Comparison of ENCODE assay signal across 8 cellular contexts in genomic region chr3:52339612-52340011, GRCh38. TPM values are rescaled to one million over a fixed set of nuclear protein-coding genes. Genes with fewer than 3 reads are reported as not detected.
DNase-seq lines count a peak whose midpoint lies in the region; ATAC-seq, FAIRE-seq and TF ChIP-seq lines count a peak whose summit lies in the region.

No MANE protein-coding gene starts in this region.

- DNase-seq in CD1c-positive myeloid dendritic cell (ENCODE audit: extremely low spot score) (peak; percentile 82), NCI-H510A (lab: John Stamatoyannopoulos, UW) (peak; percentile 14), epithelial cell of esophagus (ENCODE audit: low read depth) (peak; percentile 87), mucosa of gallbladder (ENCODE audit: low spot score) (peak; percentile 60), urothelium cell line (ENCODE audit: low spot score) (peak; percentile 42)
- DNase-seq in activated CD4-positive, alpha-beta T cell treated with anti-CD3 and anti-CD28 coated beads for 48 hours, result peak; percentile 42

- POLR2A ChIA-PET in HEK293 (lab: Yijun Ruan, JAX), result no interaction called here

- no peak for ATAC-seq in GM19035 (IDR thresholded peaks at IDR 0.05; ENCODE audit: unreplicated experiment)

- no peak overlapping the region for H3K4me3 ChIP-seq in HEK293 (ENCODE audit: low read depth, low read length)
- no peak overlapping the region for H3K4me3 ChIP-seq in epithelial cell of esophagus (ENCODE audit: low read length)

- CTCF ChIA-PET in HEK293 (lab: Yijun Ruan, JAX), result interaction anchor here (0.6 to 4.8 kb wide), 49 partner anchors 8 to 1043 kb away, joined by 3 to 95 read pairs (median 4); partner anchors contain the start of genes PARP3, SEMA3G, TLR9 and TWF2

- no peak overlapping the region for H3K27ac ChIP-seq in HEK293 (ENCODE audit: extremely low read depth, low read depth, low read length)

- TF ChIP-seq CTCF in HEK293 (tag by site-specific recombination; IDR thresholded peaks at IDR 0.05) (peak; percentile 69; the same call in 1 of the 2 replicates), epithelial cell of esophagus (IDR thresholded peaks at IDR 0.05; ENCODE audit: insufficient read depth, low read depth, low read length, missing control alignments) (peak; percentile 76)

- H3K4me1 ChIP-seq in HEK293 (ENCODE audit: control insufficient read depth, insufficient read depth, low read length), result no peaks in the 10 kb centered on the region

- no peaks in the 10 kb centered on the region for H3K9me3 ChIP-seq in HEK293 (ENCODE audit: control insufficient read depth, insufficient read depth, low read depth, low read length)

- no peaks in the 10 kb centered on the region for H3K36me3 ChIP-seq in HEK293 (ENCODE audit: control insufficient read depth in 2 of 2, insufficient read depth in 1 of 2, low read length in 2 of 2)

- FAIRE-seq in urothelium cell line (lab: Jason Lieb, UNC), result no peak

TF ChIP-seq in HEK293, 187 proteins besides CTCF, POLR2A, EP300 and RAD21 (continues in another document):
- TF ChIP-seq ZBTB48 (tag by site-specific recombination; IDR thresholded peaks at IDR 0.05) (no peak), ZNF423 (tag by site-specific recombination; IDR thresholded peaks at IDR 0.05) (no peak), ZNF394 (tag by site-specific recombination; IDR thresholded peaks at IDR 0.05; ENCODE audit: borderline replicate concordance) (no peak), ZNF26 (tag by site-specific recombination; IDR thresholded peaks at IDR 0.05) (no peak), HOXD13 (CRISPR knock-in tag; IDR thresholded peaks at IDR 0.05; ENCODE audit: borderline replicate concordance) (no peak), PRDM1 (tag by site-specific recombination; IDR thresholded peaks at IDR 0.05) (peak; percentile 87), ZNF266 (tag by site-specific recombination; IDR thresholded peaks at IDR 0.05; ENCODE audit: low read depth) (no peak), ZNF621 (tag by site-specific recombination; IDR thresholded peaks at IDR 0.05) (no peak), ZNF670 (tag by site-specific recombination; IDR thresholded peaks at IDR 0.05; ENCODE audit: low read depth) (no peak), YY1 (tag by site-specific recombination; IDR thresholded peaks at IDR 0.05) (no peak), ZNF404 (tag by site-specific recombination; IDR thresholded peaks at IDR 0.05) (no peak), ZBTB20 (tag by site-specific recombination; IDR thresholded peaks at IDR 0.05) (no peak), SCRT1 (tag by site-specific recombination; IDR thresholded peaks at IDR 0.05; ENCODE audit: borderline replicate concordance) (no peak), ZNF274 (IDR thresholded peaks at IDR 0.05; ENCODE audit: low read length) (no peak), ZNF274 (tag by site-specific recombination; IDR thresholded peaks at IDR 0.05; ENCODE audit: borderline replicate concordance) (no peak), GLI4 (tag by site-specific recombination; IDR thresholded peaks at IDR 0.05) (no peak), ZNF560 (tag by site-specific recombination; IDR thresholded peaks at IDR 0.05; ENCODE audit: borderline replicate concordance) (no peak), RBAK (tag by site-specific recombination; IDR thresholded peaks at IDR 0.05) (no peak), ZNF174 (tag by site-specific recombination; IDR thresholded peaks at IDR 0.05) (no peak), MEIS1 (CRISPR knock-in tag; IDR thresholded peaks at IDR 0.05; ENCODE audit: borderline replicate concordance) (no peak), ZNF555 (tag by site-specific recombination; conservative IDR thresholded peaks at IDR 0.05) (no peak)
- TF ChIP-seq, protein P1, sequence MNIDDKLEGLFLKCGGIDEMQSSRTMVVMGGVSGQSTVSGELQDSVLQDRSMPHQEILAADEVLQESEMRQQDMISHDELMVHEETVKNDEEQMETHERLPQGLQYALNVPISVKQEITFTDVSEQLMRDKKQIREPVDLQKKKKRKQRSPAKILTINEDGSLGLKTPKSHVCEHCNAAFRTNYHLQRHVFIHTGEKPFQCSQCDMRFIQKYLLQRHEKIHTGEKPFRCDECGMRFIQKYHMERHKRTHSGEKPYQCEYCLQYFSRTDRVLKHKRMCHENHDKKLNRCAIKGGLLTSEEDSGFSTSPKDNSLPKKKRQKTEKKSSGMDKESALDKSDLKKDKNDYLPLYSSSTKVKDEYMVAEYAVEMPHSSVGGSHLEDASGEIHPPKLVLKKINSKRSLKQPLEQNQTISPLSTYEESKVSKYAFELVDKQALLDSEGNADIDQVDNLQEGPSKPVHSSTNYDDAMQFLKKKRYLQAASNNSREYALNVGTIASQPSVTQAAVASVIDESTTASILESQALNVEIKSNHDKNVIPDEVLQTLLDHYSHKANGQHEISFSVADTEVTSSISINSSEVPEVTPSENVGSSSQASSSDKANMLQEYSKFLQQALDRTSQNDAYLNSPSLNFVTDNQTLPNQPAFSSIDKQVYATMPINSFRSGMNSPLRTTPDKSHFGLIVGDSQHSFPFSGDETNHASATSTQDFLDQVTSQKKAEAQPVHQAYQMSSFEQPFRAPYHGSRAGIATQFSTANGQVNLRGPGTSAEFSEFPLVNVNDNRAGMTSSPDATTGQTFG (tag by site-specific recombination; IDR thresholded peaks at IDR 0.05; ENCODE audit: borderline replicate concordance), result no peak
- TF ChIP-seq, protein P2, sequence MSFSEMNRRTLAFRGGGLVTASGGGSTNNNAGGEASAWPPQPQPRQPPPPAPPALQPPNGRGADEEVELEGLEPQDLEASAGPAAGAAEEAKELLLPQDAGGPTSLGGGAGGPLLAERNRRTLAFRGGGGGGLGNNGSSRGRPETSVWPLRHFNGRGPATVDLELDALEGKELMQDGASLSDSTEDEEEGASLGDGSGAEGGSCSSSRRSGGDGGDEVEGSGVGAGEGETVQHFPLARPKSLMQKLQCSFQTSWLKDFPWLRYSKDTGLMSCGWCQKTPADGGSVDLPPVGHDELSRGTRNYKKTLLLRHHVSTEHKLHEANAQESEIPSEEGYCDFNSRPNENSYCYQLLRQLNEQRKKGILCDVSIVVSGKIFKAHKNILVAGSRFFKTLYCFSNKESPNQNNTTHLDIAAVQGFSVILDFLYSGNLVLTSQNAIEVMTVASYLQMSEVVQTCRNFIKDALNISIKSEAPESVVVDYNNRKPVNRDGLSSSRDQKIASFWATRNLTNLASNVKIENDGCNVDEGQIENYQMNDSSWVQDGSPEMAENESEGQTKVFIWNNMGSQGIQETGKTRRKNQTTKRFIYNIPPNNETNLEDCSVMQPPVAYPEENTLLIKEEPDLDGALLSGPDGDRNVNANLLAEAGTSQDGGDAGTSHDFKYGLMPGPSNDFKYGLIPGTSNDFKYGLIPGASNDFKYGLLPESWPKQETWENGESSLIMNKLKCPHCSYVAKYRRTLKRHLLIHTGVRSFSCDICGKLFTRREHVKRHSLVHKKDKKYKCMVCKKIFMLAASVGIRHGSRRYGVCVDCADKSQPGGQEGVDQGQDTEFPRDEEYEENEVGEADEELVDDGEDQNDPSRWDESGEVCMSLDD (tag by site-specific recombination; IDR thresholded peaks at IDR 0.05), result no peak
- TF ChIP-seq, protein P3, sequence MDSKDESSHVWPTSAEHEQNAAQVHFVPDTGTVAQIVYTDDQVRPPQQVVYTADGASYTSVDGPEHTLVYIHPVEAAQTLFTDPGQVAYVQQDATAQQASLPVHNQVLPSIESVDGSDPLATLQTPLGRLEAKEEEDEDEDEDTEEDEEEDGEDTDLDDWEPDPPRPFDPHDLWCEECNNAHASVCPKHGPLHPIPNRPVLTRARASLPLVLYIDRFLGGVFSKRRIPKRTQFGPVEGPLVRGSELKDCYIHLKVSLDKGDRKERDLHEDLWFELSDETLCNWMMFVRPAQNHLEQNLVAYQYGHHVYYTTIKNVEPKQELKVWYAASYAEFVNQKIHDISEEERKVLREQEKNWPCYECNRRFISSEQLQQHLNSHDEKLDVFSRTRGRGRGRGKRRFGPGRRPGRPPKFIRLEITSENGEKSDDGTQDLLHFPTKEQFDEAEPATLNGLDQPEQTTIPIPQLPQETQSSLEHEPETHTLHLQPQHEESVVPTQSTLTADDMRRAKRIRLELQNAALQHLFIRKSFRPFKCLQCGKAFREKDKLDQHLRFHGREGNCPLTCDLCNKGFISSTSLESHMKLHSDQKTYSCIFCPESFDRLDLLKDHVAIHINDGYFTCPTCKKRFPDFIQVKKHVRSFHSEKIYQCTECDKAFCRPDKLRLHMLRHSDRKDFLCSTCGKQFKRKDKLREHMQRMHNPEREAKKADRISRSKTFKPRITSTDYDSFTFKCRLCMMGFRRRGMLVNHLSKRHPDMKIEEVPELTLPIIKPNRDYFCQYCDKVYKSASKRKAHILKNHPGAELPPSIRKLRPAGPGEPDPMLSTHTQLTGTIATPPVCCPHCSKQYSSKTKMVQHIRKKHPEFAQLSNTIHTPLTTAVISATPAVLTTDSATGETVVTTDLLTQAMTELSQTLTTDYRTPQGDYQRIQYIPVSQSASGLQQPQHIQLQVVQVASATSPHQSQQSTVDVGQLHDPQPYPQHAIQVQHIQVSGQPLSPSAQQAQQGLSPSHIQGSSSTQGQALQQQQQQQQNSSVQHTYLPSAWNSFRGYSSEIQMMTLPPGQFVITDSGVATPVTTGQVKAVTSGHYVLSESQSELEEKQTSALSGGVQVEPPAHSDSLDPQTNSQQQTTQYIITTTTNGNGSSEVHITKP (tag by site-specific recombination; IDR thresholded peaks at IDR 0.05), result no peak

RNA-seq across cellular contexts. Expression of gene DNAH1, which starts 23.5 kb away (rescaled TPM):
- 13.8 TPM for total RNA-seq in mucosa of gallbladder

RNA-seq across cellular contexts. Expression of gene GLYCTK, which starts 52.0 kb away (rescaled TPM):
- 53.6 TPM for total RNA-seq in mucosa of gallbladder

Comparison
In these comparisons a context has a peak if more than half of its experiments do, and no peak if none do; other contexts are left out.
1. DNase-seq: peak in every context shown above with its lines; median percentile 87 in epithelial cell of esophagus; 82 in CD1c-positive myeloid dendritic cell; 60 in mucosa of gallbladder; 42 in activated CD4-positive, alpha-beta T cell treated with anti-CD3 and anti-CD28 coated beads for 48 hours; 42 in urothelium cell line; 14 in NCI-H510A.